8 cellular contexts compared by ENCODE assay signal in genomic region chr10:99172130-99172738, GRCh38.
DNase-seq lines count a peak whose midpoint lies in the region; ATAC-seq and TF ChIP-seq lines count a peak whose summit lies in the region.

No MANE protein-coding gene starts in this region.

- H3K4me1 Mint-ChIP-seq in chondrocyte (ENCODE audit: low read depth), result no peaks in the 10 kb centered on the region

- peak; percentile 61 for TF ChIP-seq CTCF in NB4 (IDR thresholded peaks at IDR 0.05; ENCODE audit: low read depth, low read length)
- peak; percentile 72 for TF ChIP-seq CTCF in chondrocyte (IDR thresholded peaks at IDR 0.05)
- peak in 1 of 5 experiments; percentile 10 for TF ChIP-seq CTCF in tibial nerve (IDR thresholded peaks at IDR 0.05)

- H3K27ac ChIP-seq in tibial nerve, result no peak overlapping the region

- no peaks in the 10 kb centered on the region for H3K9me3 Mint-ChIP-seq in chondrocyte (ENCODE audit: low read depth)

- no peak overlapping the region for H3K4me3 ChIP-seq in NB4 (ENCODE audit: low read depth, low read length)
- H3K4me3 ChIP-seq in tibial nerve, result no peak overlapping the region

- H3K27ac Mint-ChIP-seq in chondrocyte (ENCODE audit: unreplicated experiment), result no peak overlapping the region

- no peak for TF ChIP-seq EP300 in tibial nerve (IDR thresholded peaks at IDR 0.05)

- H3K27me3 Mint-ChIP-seq in chondrocyte (ENCODE audit: low read depth), result peaks cover 13% of the 10 kb centered on the region

- no peak for TF ChIP-seq POLR2A in NB4 (IDR thresholded peaks at IDR 0.05; ENCODE audit: extremely low read depth, insufficient read length)
- no peak for TF ChIP-seq POLR2A in tibial nerve (IDR thresholded peaks at IDR 0.05)

- no peak overlapping the region for H3K4me3 Mint-ChIP-seq in chondrocyte (ENCODE audit: unreplicated experiment)

- H3K4me1 ChIP-seq in tibial nerve, result no peaks in the 10 kb centered on the region

- no peak for ATAC-seq in GM18907 (IDR thresholded peaks at IDR 0.05; ENCODE audit: unreplicated experiment)

- no peaks in the 10 kb centered on the region for H3K27me3 ChIP-seq in tibial nerve

- H3K36me3 ChIP-seq in tibial nerve, result no peaks in the 10 kb centered on the region

- no peaks in the 10 kb centered on the region for H3K36me3 Mint-ChIP-seq in chondrocyte (ENCODE audit: low read depth)

- peak; percentile 6 to 24 for DNase-seq in SHP77 (lab: John Stamatoyannopoulos, UW)
- DNase-seq in SHP77 treated with DMSO at 0.1 percent for 48 hours (lab: John Stamatoyannopoulos, UW), result no peak
- peak; percentile 40 for DNase-seq in NB4 (ENCODE audit: low read depth)
- no peak for DNase-seq in chondrocyte (ENCODE audit: low spot score)
- DNase-seq in mucosa of gallbladder (ENCODE audit: low spot score), result peak; percentile 34
- DNase-seq in NCI-H2107 (lab: John Stamatoyannopoulos, UW), result no peak
- DNase-seq in tibial nerve (ENCODE audit: low spot score in 2 of 2), result no peak

- no peaks in the 10 kb centered on the region for H3K9me3 ChIP-seq in tibial nerve

- WGBS in tibial nerve, 2 donors, result 33 to 42% methylated on average over 5 of the region's 5 CpGs

Comparison
In these comparisons a context has a peak if more than half of its experiments do, and no peak if none do; other contexts are left out.
1. DNase-seq: peak in SHP77 (2 of 2), NB4 (single experiment) and mucosa of gallbladder (single experiment); none in SHP77 treated with DMSO at 0.1 percent for 48 hours (single experiment), chondrocyte (single experiment), NCI-H2107 (single experiment) and tibial nerve (0 of 2).